Comparison of ENCODE assay signal across 4 cellular contexts in genomic region chr21:35906587-35906986, GRCh38.
TF ChIP-seq lines count a peak whose summit lies in the region.

No MANE protein-coding gene starts in this region.

TF ChIP-seq in A549, 52 proteins besides CTCF, POLR2A, EP300 and RAD21:
- TF ChIP-seq MAFK (IDR thresholded peaks at IDR 0.05; ENCODE audit: partially characterized antibody), result peak; percentile 86
- TF ChIP-seq, protein P1, sequence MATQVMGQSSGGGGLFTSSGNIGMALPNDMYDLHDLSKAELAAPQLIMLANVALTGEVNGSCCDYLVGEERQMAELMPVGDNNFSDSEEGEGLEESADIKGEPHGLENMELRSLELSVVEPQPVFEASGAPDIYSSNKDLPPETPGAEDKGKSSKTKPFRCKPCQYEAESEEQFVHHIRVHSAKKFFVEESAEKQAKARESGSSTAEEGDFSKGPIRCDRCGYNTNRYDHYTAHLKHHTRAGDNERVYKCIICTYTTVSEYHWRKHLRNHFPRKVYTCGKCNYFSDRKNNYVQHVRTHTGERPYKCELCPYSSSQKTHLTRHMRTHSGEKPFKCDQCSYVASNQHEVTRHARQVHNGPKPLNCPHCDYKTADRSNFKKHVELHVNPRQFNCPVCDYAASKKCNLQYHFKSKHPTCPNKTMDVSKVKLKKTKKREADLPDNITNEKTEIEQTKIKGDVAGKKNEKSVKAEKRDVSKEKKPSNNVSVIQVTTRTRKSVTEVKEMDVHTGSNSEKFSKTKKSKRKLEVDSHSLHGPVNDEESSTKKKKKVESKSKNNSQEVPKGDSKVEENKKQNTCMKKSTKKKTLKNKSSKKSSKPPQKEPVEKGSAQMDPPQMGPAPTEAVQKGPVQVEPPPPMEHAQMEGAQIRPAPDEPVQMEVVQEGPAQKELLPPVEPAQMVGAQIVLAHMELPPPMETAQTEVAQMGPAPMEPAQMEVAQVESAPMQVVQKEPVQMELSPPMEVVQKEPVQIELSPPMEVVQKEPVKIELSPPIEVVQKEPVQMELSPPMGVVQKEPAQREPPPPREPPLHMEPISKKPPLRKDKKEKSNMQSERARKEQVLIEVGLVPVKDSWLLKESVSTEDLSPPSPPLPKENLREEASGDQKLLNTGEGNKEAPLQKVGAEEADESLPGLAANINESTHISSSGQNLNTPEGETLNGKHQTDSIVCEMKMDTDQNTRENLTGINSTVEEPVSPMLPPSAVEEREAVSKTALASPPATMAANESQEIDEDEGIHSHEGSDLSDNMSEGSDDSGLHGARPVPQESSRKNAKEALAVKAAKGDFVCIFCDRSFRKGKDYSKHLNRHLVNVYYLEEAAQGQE (IDR thresholded peaks at IDR 0.05), result no peak

TF ChIP-seq in GM23338, 12 proteins besides CTCF, POLR2A, EP300 and RAD21 (continues in another document):
- TF ChIP-seq STAT1 (IDR thresholded peaks at IDR 0.05; ENCODE audit: unreplicated experiment) (no peak), ZNF462 (CRISPR knock-in tag; IDR thresholded peaks at IDR 0.05) (no peak)

TF ChIP-seq in K562, 482 proteins besides CTCF, POLR2A, EP300 and RAD21:
- TF ChIP-seq PHTF2 (CRISPR knock-in tag; IDR thresholded peaks at IDR 0.05), result no peak
- TF ChIP-seq C11orf30 (IDR thresholded peaks at IDR 0.05; ENCODE audit: low read depth), result peak; percentile 84
- TF ChIP-seq, protein P2, sequence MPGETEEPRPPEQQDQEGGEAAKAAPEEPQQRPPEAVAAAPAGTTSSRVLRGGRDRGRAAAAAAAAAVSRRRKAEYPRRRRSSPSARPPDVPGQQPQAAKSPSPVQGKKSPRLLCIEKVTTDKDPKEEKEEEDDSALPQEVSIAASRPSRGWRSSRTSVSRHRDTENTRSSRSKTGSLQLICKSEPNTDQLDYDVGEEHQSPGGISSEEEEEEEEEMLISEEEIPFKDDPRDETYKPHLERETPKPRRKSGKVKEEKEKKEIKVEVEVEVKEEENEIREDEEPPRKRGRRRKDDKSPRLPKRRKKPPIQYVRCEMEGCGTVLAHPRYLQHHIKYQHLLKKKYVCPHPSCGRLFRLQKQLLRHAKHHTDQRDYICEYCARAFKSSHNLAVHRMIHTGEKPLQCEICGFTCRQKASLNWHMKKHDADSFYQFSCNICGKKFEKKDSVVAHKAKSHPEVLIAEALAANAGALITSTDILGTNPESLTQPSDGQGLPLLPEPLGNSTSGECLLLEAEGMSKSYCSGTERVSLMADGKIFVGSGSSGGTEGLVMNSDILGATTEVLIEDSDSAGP (CRISPR knock-in tag; IDR thresholded peaks at IDR 0.05), result no peak
- no peak for TF ChIP-seq TCFL5 (CRISPR knock-in tag; conservative IDR thresholded peaks at IDR 0.05)
- no peak for TF ChIP-seq MXI1 (IDR thresholded peaks at IDR 0.05; ENCODE audit: low read depth, low read length)
- peak; percentile 91 for TF ChIP-seq ZNF316 (IDR thresholded peaks at IDR 0.05)
- peak; percentile 89 for TF ChIP-seq MAFG (tag; conservative IDR thresholded peaks at IDR 0.05)
- no peak for TF ChIP-seq NCOA2 (IDR thresholded peaks at IDR 0.05; ENCODE audit: partially characterized antibody in 2 of 2)
- no peak for TF ChIP-seq HES1 (IDR thresholded peaks at IDR 0.05; ENCODE audit: low read depth)
- no peak for TF ChIP-seq ZFP36 (IDR thresholded peaks at IDR 0.05; ENCODE audit: low read depth, low read length, partially characterized antibody)
- TF ChIP-seq FOXJ2 (tag; IDR thresholded peaks at IDR 0.05), result no peak
- TF ChIP-seq MYBL2 (IDR thresholded peaks at IDR 0.05; ENCODE audit: low read depth), result no peak
- TF ChIP-seq MYBL2 (CRISPR knock-in tag; IDR thresholded peaks at IDR 0.05; ENCODE audit: borderline replicate concordance), result no peak
- TF ChIP-seq ZBTB12 (CRISPR knock-in tag; IDR thresholded peaks at IDR 0.05), result no peak
- no peak for TF ChIP-seq ZNF197 (CRISPR knock-in tag; IDR thresholded peaks at IDR 0.05; ENCODE audit: low read depth)
- no peak for TF ChIP-seq TAF7 (tag; IDR thresholded peaks at IDR 0.05)
- peak; percentile 90 for TF ChIP-seq MAFK (IDR thresholded peaks at IDR 0.05; ENCODE audit: low read length)
- peak; percentile 91 for TF ChIP-seq MAFF (IDR thresholded peaks at IDR 0.05; ENCODE audit: low read length)
- TF ChIP-seq SIX5 (IDR thresholded peaks at IDR 0.05; ENCODE audit: borderline replicate concordance in 1 of 2, insufficient read depth in 1 of 2, low read depth in 1 of 2, low read length in 2 of 2), result no peak

TF ChIP-seq in GM12891, 5 proteins besides CTCF, POLR2A, EP300 and RAD21:
- TF ChIP-seq POLR2AphosphoS5 (IDR thresholded peaks at IDR 0.05; ENCODE audit: low read depth, low read length), result no peak
- TF ChIP-seq PAX5 (IDR thresholded peaks at IDR 0.05; ENCODE audit: insufficient read depth, low read length, severe bottlenecking), result no peak
- no peak for TF ChIP-seq TAF1 (IDR thresholded peaks at IDR 0.05; ENCODE audit: low read depth, low read length)
- TF ChIP-seq SPI1 (IDR thresholded peaks at IDR 0.05; ENCODE audit: low read depth, low read length), result no peak
- no peak for TF ChIP-seq POU2F2 (IDR thresholded peaks at IDR 0.05; ENCODE audit: low read depth, low read length)
